In genomic region chr3:151085889-151086483, GRCh38 we compare ENCODE assay signal across 8 cellular contexts. TPM values are rescaled to one million over a fixed set of nuclear protein-coding genes. Genes with fewer than 3 reads are reported as not detected.
A peak's percentile ranks its signal among the peaks of the same experiment; 100 is the strongest.
DNase-seq lines count a peak whose midpoint lies in the region; ATAC-seq and TF ChIP-seq lines count a peak whose summit lies in the region.

No MANE protein-coding gene starts in this region.

- TF ChIP-seq POLR2A in suprapubic skin (IDR thresholded peaks at IDR 0.05), result no peak

- TF ChIP-seq EP300 in suprapubic skin (IDR thresholded peaks at IDR 0.05), result no peak

- H3K4me3 ChIP-seq in RWPE2 (ENCODE audit: severe bottlenecking), result peak overlapping the region; percentile 49
- peak overlapping the region; percentile 65 for H3K4me3 ChIP-seq in choroid plexus epithelial cell (ENCODE audit: low read depth, low read length)
- peak overlapping the region; percentile 39 for H3K4me3 ChIP-seq in lung
- H3K4me3 ChIP-seq in suprapubic skin, result peak overlapping the region; percentile 62

- ATAC-seq in HG03064 (IDR thresholded peaks at IDR 0.05; ENCODE audit: low read depth, unreplicated experiment), result peak; percentile 14
- peak; percentile 18; the same call in 1 of the 3 replicates for ATAC-seq in RWPE2 (ENCODE audit: low read depth)
- peak; percentile 35 for ATAC-seq in lung (ENCODE audit: insufficient read depth, low FRiP score)

- H3K9me3 ChIP-seq in RWPE2 (ENCODE audit: severe bottlenecking) (no peaks in the 10 kb centered on the region), lung (ENCODE audit: control insufficient read depth in 2 of 2, insufficient read depth in 1 of 2, low read length in 1 of 2) (no peaks in the 10 kb centered on the region), suprapubic skin (no peaks in the 10 kb centered on the region)

- peaks cover 7% of the 10 kb centered on the region for H3K27me3 ChIP-seq in RWPE2 (ENCODE audit: insufficient read depth, poor library complexity, severe bottlenecking)
- peaks cover 7% of the 10 kb centered on the region for H3K27me3 ChIP-seq in lung (ENCODE audit: control insufficient read depth, insufficient read depth)
- H3K27me3 ChIP-seq in suprapubic skin, result peaks cover 49% of the 10 kb centered on the region

- TF ChIP-seq CTCF in RWPE2 (IDR thresholded peaks at IDR 0.05; ENCODE audit: poor library complexity, severe bottlenecking) (no peak), choroid plexus epithelial cell (conservative IDR thresholded peaks at IDR 0.05; ENCODE audit: low read depth, low read length) (no peak), lung (IDR thresholded peaks at IDR 0.05; ENCODE audit: control extremely low read depth, extremely low read depth) (no peak), suprapubic skin (IDR thresholded peaks at IDR 0.05) (no peak)

- peak; percentile 29 for DNase-seq in NCI-H82 (lab: John Stamatoyannopoulos, UW)
- DNase-seq in NCI-H82 treated with DMSO at 0.1 percent for 48 hours (lab: John Stamatoyannopoulos, UW; ENCODE audit: unreplicated experiment), result no peak
- no peak for DNase-seq in RWPE2 (ENCODE audit: low spot score)
- no peak for DNase-seq in choroid plexus epithelial cell (ENCODE audit: low read depth)
- no peak for DNase-seq in lung (ENCODE audit: low spot score)
- no peak for DNase-seq in suprapubic skin (ENCODE audit: low spot score in 2 of 2)
- DNase-seq in HCEC 1CT, result no peak

- no peak overlapping the region for H3K27ac ChIP-seq in RWPE2 (ENCODE audit: poor library complexity, severe bottlenecking)
- no peak overlapping the region for H3K27ac ChIP-seq in lung (ENCODE audit: low read depth in 1 of 2, low read length in 1 of 2)
- no peak overlapping the region for H3K27ac ChIP-seq in suprapubic skin

- no peaks in the 10 kb centered on the region for H3K36me3 ChIP-seq in RWPE2 (ENCODE audit: low read depth)
- no peaks in the 10 kb centered on the region for H3K36me3 ChIP-seq in lung (ENCODE audit: control insufficient read depth in 2 of 2, insufficient read depth in 2 of 2, low read length in 2 of 2)
- H3K36me3 ChIP-seq in suprapubic skin, result no peaks in the 10 kb centered on the region

- H3K4me1 ChIP-seq in RWPE2 (ENCODE audit: insufficient read depth, poor library complexity, severe bottlenecking) (no peaks in the 10 kb centered on the region), lung (ENCODE audit: control insufficient read depth in 2 of 2, insufficient read depth in 2 of 2, low read length in 2 of 2) (peaks cover 0 to 12% of the 10 kb centered on the region in 2 donors), suprapubic skin (peaks cover 24% of the 10 kb centered on the region)

- 1% methylated on average over 40 to 60 of the region's 60 CpGs for WGBS in lung, 2 donors
- 0% methylated on average over 11 of the region's 60 CpGs for WGBS in suprapubic skin

RNA-seq across cellular contexts. Expression of gene MED12L, which starts 0.5 kb away (rescaled TPM):
- total RNA-seq in lung (under 1 TPM; 0.55 to 0.82 TPM), suprapubic skin (under 1 TPM; 0.08 to 0.80 (median 0.22) TPM)
- under 1 TPM; 0.02 to 0.06 TPM for polyA plus RNA-seq in lung
